In the genomic region with DNA sequence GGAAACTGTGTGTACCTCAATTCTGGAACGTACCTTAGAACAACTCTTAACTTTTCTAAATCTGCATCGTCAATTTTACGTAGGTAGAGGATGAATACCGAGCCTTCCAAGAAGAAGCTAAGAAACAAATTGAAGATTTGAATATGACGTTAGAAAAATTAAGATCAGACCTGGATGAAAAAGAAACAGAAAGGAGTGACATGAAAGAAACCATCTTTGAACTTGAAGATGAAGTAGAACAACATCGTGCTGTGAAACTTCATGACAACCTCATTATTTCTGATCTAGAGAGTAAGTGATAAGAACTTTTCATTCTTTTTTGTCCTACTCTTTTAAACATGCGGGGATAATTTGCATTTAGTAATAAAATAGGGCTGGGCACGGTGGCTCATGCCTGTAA, we compare ENCODE assay signal across 1 cellular context.
TF ChIP-seq lines count a peak whose summit lies in the region.

No MANE protein-coding gene starts in this region.

TF ChIP-seq in SK-N-SH treated with all-trans-retinoic acid at 6 μM for 48 hours, 23 proteins besides CTCF, POLR2A, EP300 and RAD21 (continued from another document):
- TF ChIP-seq, protein P1, sequence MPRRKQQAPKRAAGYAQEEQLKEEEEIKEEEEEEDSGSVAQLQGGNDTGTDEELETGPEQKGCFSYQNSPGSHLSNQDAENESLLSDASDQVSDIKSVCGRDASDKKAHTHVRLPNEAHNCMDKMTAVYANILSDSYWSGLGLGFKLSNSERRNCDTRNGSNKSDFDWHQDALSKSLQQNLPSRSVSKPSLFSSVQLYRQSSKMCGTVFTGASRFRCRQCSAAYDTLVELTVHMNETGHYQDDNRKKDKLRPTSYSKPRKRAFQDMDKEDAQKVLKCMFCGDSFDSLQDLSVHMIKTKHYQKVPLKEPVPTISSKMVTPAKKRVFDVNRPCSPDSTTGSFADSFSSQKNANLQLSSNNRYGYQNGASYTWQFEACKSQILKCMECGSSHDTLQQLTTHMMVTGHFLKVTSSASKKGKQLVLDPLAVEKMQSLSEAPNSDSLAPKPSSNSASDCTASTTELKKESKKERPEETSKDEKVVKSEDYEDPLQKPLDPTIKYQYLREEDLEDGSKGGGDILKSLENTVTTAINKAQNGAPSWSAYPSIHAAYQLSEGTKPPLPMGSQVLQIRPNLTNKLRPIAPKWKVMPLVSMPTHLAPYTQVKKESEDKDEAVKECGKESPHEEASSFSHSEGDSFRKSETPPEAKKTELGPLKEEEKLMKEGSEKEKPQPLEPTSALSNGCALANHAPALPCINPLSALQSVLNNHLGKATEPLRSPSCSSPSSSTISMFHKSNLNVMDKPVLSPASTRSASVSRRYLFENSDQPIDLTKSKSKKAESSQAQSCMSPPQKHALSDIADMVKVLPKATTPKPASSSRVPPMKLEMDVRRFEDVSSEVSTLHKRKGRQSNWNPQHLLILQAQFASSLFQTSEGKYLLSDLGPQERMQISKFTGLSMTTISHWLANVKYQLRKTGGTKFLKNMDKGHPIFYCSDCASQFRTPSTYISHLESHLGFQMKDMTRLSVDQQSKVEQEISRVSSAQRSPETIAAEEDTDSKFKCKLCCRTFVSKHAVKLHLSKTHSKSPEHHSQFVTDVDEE (CRISPR knock-in tag; IDR thresholded peaks at IDR 0.05), result no peak
- TF ChIP-seq, protein P2, sequence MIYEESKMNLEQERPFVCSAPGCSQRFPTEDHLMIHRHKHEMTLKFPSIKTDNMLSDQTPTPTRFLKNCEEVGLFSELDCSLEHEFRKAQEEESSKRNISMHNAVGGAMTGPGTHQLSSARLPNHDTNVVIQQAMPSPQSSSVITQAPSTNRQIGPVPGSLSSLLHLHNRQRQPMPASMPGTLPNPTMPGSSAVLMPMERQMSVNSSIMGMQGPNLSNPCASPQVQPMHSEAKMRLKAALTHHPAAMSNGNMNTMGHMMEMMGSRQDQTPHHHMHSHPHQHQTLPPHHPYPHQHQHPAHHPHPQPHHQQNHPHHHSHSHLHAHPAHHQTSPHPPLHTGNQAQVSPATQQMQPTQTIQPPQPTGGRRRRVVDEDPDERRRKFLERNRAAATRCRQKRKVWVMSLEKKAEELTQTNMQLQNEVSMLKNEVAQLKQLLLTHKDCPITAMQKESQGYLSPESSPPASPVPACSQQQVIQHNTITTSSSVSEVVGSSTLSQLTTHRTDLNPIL (CRISPR knock-in tag; IDR thresholded peaks at IDR 0.05; ENCODE audit: low read depth), result no peak
- no peak for TF ChIP-seq ZNF565 (CRISPR knock-in tag; conservative IDR thresholded peaks at IDR 0.05; ENCODE audit: low read depth)
- no peak for TF ChIP-seq GLIS3 (CRISPR knock-in tag; IDR thresholded peaks at IDR 0.05)
- TF ChIP-seq ZNF8 (CRISPR knock-in tag; IDR thresholded peaks at IDR 0.05), result no peak
- TF ChIP-seq RARB (CRISPR knock-in tag; IDR thresholded peaks at IDR 0.05), result no peak
- TF ChIP-seq OSR1 (CRISPR knock-in tag; IDR thresholded peaks at IDR 0.05), result no peak
- TF ChIP-seq, protein P3, sequence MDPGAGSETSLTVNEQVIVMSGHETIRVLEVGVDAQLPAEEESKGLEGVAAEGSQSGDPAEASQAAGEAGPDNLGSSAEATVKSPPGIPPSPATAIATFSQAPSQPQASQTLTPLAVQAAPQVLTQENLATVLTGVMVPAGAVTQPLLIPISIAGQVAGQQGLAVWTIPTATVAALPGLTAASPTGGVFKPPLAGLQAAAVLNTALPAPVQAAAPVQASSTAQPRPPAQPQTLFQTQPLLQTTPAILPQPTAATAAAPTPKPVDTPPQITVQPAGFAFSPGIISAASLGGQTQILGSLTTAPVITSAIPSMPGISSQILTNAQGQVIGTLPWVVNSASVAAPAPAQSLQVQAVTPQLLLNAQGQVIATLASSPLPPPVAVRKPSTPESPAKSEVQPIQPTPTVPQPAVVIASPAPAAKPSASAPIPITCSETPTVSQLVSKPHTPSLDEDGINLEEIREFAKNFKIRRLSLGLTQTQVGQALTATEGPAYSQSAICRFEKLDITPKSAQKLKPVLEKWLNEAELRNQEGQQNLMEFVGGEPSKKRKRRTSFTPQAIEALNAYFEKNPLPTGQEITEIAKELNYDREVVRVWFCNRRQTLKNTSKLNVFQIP (CRISPR knock-in tag; IDR thresholded peaks at IDR 0.05; ENCODE audit: borderline replicate concordance, low read depth), result no peak
- TF ChIP-seq BACH2 (CRISPR knock-in tag; IDR thresholded peaks at IDR 0.05; ENCODE audit: borderline replicate concordance), result no peak
- no peak for TF ChIP-seq PPARA (CRISPR knock-in tag; IDR thresholded peaks at IDR 0.05; ENCODE audit: borderline replicate concordance)
- no peak for TF ChIP-seq ISL1 (CRISPR knock-in tag; IDR thresholded peaks at IDR 0.05)
- no peak for TF ChIP-seq SNAI2 (CRISPR knock-in tag; IDR thresholded peaks at IDR 0.05)
- TF ChIP-seq ZC3H10 (CRISPR knock-in tag; IDR thresholded peaks at IDR 0.05), result no peak
- TF ChIP-seq ARNTL (CRISPR knock-in tag; IDR thresholded peaks at IDR 0.05; ENCODE audit: borderline replicate concordance, low read depth), result no peak
- TF ChIP-seq, protein P4, sequence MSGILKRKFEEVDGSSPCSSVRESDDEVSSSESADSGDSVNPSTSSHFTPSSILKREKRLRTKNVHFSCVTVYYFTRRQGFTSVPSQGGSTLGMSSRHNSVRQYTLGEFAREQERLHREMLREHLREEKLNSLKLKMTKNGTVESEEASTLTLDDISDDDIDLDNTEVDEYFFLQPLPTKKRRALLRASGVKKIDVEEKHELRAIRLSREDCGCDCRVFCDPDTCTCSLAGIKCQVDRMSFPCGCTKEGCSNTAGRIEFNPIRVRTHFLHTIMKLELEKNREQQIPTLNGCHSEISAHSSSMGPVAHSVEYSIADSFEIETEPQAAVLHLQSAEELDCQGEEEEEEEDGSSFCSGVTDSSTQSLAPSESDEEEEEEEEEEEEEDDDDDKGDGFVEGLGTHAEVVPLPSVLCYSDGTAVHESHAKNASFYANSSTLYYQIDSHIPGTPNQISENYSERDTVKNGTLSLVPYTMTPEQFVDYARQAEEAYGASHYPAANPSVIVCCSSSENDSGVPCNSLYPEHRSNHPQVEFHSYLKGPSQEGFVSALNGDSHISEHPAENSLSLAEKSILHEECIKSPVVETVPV (CRISPR knock-in tag; IDR thresholded peaks at IDR 0.05), result no peak
